In the genomic region with DNA sequence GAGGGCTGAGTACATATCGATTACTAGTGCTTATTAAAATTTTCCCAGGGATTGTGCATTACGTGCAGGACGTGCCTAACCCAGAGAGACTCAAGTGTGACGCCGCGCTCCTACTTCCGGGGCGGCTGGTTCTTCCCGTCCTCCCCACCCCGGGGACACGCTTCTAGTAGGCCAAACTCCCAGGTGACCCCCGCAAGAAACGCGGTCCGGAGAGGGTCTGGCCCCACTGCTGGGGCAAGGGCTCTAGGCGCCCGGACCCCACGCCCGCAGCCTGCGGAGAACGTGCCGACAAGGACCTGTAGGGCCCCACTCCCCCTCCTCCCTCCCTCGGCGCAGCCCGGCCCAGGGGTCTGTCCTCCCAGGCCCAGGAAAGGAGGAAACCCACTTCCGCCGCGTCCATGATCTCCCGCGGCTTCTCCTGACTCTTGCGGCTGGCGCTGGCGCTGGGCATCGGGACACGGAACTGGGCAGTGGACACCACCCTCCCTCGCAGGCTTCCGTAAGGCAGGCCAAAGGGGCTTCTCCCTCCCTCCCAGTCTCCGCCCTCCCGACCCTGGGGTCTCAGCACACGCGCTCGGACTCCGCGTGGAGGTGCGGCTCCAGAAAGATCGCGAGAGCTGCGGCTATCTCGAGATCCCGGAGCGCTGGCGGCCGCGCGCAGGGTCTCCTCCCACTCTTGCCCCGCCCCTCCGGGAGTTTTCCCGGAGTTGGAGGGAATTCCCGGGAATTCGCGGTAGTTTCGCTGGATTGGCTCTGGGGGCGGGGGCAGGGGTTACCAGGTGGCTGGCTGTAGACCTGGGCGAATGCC, we compare ENCODE assay signal across 1 cellular context.
TF ChIP-seq lines count a peak whose summit lies in the region.

TSS of gene DARS1 (minus strand) at position 609 of the 808 bp plus-strand sequence. CDS start at position 451, 158 bp downstream.

TF ChIP-seq in K562, 482 proteins besides CTCF, POLR2A, EP300 and RAD21 (continued from another document and continues in another):
- TF ChIP-seq, protein P1, sequence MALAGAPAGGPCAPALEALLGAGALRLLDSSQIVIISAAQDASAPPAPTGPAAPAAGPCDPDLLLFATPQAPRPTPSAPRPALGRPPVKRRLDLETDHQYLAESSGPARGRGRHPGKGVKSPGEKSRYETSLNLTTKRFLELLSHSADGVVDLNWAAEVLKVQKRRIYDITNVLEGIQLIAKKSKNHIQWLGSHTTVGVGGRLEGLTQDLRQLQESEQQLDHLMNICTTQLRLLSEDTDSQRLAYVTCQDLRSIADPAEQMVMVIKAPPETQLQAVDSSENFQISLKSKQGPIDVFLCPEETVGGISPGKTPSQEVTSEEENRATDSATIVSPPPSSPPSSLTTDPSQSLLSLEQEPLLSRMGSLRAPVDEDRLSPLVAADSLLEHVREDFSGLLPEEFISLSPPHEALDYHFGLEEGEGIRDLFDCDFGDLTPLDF (CRISPR knock-in tag; IDR thresholded peaks at IDR 0.05): peak; percentile 57; the same call in 1 of the 2 replicates
- TF ChIP-seq ZNF507 (tag; conservative IDR thresholded peaks at IDR 0.05) (no peak), ZZZ3 (IDR thresholded peaks at IDR 0.05) (peak; percentile 81), MED1 (CRISPR knock-in tag; IDR thresholded peaks at IDR 0.05; ENCODE audit: borderline replicate concordance) (no peak), NFE2 (IDR thresholded peaks at IDR 0.05; ENCODE audit: low read depth) (no peak), ADNP (tag; IDR thresholded peaks at IDR 0.05) (no peak), SMC3 (conservative IDR thresholded peaks at IDR 0.05; ENCODE audit: insufficient read depth, low read depth, low read length) (no peak), ZBTB17 (CRISPR knock-in tag; IDR thresholded peaks at IDR 0.05) (no peak), NR1H2 (CRISPR knock-in tag; IDR thresholded peaks at IDR 0.05) (0 out of 2 replicates have a peak, but pooled peaks have one; percentile 63), BRF1 (IDR thresholded peaks at IDR 0.05; ENCODE audit: borderline replicate concordance, extremely low read depth, insufficient read length) (no peak), AFF1 (IDR thresholded peaks at IDR 0.05; ENCODE audit: low read depth in 1 of 2, partially characterized antibody in 2 of 2) (peak in 1 of 2 experiments; percentile 48), DMBX1 (CRISPR knock-in tag; IDR thresholded peaks at IDR 0.05; ENCODE audit: borderline replicate concordance) (no peak), C11orf30 (IDR thresholded peaks at IDR 0.05; ENCODE audit: low read depth) (peak; percentile 48), ZNF316 (IDR thresholded peaks at IDR 0.05) (peak; percentile 50), ZNF444 (CRISPR knock-in tag; IDR thresholded peaks at IDR 0.05) (no peak), SMAD1 (IDR thresholded peaks at IDR 0.05; ENCODE audit: low read depth, low read length, partially characterized antibody) (no peak), RFX5 (IDR thresholded peaks at IDR 0.05; ENCODE audit: low read depth, low read length) (no peak), NCOA1 (IDR thresholded peaks at IDR 0.05; ENCODE audit: low read depth) (peak; percentile 73), FOXA3 (CRISPR knock-in tag; conservative IDR thresholded peaks at IDR 0.05 in 1 of 2, IDR thresholded peaks at IDR 0.05 in 1 of 2) (0 out of 4 replicates have a peak, but pooled peaks of 1 of the 2 experiments have one; percentile 59), FUS (optimal IDR thresholded peaks at IDR 0.05; ENCODE audit: low read depth, low read length) (no peak), E2F5 (CRISPR knock-in tag; IDR thresholded peaks at IDR 0.05) (0 out of 2 replicates have a peak, but pooled peaks have one; percentile 48), MEIS2 (IDR thresholded peaks at IDR 0.05; ENCODE audit: partially characterized antibody) (no peak), CBFA2T3 (IDR thresholded peaks at IDR 0.05) (no peak), SIN3B (IDR thresholded peaks at IDR 0.05; ENCODE audit: low read depth) (peak; percentile 65; the same call in 1 of the 2 replicates), U2AF2 (optimal IDR thresholded peaks at IDR 0.05; ENCODE audit: low read depth, low read length) (no peak), CGGBP1 (CRISPR knock-in tag; IDR thresholded peaks at IDR 0.05) (no peak), CHD4 (IDR thresholded peaks at IDR 0.05; ENCODE audit: insufficient read depth, insufficient replicate concordance, low read depth, low read length, poor library complexity, severe bottlenecking) (no peak), CBX1 (IDR thresholded peaks at IDR 0.05; ENCODE audit: low read depth) (no peak), MTF1 (CRISPR knock-in tag; IDR thresholded peaks at IDR 0.05; ENCODE audit: borderline replicate concordance) (no peak), OTX1 (CRISPR knock-in tag; IDR thresholded peaks at IDR 0.05) (no peak)
- TF ChIP-seq, protein P2, sequence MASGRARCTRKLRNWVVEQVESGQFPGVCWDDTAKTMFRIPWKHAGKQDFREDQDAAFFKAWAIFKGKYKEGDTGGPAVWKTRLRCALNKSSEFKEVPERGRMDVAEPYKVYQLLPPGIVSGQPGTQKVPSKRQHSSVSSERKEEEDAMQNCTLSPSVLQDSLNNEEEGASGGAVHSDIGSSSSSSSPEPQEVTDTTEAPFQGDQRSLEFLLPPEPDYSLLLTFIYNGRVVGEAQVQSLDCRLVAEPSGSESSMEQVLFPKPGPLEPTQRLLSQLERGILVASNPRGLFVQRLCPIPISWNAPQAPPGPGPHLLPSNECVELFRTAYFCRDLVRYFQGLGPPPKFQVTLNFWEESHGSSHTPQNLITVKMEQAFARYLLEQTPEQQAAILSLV (tag; IDR thresholded peaks at IDR 0.05): no peak
- TF ChIP-seq, protein P3, sequence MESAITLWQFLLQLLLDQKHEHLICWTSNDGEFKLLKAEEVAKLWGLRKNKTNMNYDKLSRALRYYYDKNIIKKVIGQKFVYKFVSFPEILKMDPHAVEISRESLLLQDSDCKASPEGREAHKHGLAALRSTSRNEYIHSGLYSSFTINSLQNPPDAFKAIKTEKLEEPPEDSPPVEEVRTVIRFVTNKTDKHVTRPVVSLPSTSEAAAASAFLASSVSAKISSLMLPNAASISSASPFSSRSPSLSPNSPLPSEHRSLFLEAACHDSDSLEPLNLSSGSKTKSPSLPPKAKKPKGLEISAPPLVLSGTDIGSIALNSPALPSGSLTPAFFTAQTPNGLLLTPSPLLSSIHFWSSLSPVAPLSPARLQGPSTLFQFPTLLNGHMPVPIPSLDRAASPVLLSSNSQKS (CRISPR knock-in tag; IDR thresholded peaks at IDR 0.05): no peak
- TF ChIP-seq, protein P4, sequence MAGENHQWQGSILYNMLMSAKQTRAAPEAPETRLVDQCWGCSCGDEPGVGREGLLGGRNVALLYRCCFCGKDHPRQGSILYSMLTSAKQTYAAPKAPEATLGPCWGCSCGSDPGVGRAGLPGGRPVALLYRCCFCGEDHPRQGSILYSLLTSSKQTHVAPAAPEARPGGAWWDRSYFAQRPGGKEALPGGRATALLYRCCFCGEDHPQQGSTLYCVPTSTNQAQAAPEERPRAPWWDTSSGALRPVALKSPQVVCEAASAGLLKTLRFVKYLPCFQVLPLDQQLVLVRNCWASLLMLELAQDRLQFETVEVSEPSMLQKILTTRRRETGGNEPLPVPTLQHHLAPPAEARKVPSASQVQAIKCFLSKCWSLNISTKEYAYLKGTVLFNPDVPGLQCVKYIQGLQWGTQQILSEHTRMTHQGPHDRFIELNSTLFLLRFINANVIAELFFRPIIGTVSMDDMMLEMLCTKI (IDR thresholded peaks at IDR 0.05; ENCODE audit: partially characterized antibody): no peak
- TF ChIP-seq, protein P5, sequence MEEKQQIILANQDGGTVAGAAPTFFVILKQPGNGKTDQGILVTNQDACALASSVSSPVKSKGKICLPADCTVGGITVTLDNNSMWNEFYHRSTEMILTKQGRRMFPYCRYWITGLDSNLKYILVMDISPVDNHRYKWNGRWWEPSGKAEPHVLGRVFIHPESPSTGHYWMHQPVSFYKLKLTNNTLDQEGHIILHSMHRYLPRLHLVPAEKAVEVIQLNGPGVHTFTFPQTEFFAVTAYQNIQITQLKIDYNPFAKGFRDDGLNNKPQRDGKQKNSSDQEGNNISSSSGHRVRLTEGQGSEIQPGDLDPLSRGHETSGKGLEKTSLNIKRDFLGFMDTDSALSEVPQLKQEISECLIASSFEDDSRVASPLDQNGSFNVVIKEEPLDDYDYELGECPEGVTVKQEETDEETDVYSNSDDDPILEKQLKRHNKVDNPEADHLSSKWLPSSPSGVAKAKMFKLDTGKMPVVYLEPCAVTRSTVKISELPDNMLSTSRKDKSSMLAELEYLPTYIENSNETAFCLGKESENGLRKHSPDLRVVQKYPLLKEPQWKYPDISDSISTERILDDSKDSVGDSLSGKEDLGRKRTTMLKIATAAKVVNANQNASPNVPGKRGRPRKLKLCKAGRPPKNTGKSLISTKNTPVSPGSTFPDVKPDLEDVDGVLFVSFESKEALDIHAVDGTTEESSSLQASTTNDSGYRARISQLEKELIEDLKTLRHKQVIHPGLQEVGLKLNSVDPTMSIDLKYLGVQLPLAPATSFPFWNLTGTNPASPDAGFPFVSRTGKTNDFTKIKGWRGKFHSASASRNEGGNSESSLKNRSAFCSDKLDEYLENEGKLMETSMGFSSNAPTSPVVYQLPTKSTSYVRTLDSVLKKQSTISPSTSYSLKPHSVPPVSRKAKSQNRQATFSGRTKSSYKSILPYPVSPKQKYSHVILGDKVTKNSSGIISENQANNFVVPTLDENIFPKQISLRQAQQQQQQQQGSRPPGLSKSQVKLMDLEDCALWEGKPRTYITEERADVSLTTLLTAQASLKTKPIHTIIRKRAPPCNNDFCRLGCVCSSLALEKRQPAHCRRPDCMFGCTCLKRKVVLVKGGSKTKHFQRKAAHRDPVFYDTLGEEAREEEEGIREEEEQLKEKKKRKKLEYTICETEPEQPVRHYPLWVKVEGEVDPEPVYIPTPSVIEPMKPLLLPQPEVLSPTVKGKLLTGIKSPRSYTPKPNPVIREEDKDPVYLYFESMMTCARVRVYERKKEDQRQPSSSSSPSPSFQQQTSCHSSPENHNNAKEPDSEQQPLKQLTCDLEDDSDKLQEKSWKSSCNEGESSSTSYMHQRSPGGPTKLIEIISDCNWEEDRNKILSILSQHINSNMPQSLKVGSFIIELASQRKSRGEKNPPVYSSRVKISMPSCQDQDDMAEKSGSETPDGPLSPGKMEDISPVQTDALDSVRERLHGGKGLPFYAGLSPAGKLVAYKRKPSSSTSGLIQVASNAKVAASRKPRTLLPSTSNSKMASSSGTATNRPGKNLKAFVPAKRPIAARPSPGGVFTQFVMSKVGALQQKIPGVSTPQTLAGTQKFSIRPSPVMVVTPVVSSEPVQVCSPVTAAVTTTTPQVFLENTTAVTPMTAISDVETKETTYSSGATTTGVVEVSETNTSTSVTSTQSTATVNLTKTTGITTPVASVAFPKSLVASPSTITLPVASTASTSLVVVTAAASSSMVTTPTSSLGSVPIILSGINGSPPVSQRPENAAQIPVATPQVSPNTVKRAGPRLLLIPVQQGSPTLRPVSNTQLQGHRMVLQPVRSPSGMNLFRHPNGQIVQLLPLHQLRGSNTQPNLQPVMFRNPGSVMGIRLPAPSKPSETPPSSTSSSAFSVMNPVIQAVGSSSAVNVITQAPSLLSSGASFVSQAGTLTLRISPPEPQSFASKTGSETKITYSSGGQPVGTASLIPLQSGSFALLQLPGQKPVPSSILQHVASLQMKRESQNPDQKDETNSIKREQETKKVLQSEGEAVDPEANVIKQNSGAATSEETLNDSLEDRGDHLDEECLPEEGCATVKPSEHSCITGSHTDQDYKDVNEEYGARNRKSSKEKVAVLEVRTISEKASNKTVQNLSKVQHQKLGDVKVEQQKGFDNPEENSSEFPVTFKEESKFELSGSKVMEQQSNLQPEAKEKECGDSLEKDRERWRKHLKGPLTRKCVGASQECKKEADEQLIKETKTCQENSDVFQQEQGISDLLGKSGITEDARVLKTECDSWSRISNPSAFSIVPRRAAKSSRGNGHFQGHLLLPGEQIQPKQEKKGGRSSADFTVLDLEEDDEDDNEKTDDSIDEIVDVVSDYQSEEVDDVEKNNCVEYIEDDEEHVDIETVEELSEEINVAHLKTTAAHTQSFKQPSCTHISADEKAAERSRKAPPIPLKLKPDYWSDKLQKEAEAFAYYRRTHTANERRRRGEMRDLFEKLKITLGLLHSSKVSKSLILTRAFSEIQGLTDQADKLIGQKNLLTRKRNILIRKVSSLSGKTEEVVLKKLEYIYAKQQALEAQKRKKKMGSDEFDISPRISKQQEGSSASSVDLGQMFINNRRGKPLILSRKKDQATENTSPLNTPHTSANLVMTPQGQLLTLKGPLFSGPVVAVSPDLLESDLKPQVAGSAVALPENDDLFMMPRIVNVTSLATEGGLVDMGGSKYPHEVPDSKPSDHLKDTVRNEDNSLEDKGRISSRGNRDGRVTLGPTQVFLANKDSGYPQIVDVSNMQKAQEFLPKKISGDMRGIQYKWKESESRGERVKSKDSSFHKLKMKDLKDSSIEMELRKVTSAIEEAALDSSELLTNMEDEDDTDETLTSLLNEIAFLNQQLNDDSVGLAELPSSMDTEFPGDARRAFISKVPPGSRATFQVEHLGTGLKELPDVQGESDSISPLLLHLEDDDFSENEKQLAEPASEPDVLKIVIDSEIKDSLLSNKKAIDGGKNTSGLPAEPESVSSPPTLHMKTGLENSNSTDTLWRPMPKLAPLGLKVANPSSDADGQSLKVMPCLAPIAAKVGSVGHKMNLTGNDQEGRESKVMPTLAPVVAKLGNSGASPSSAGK (IDR thresholded peaks at IDR 0.05): peak; percentile 37; the same call in 1 of the 2 replicates
